8 cellular contexts compared by ENCODE assay signal in the genomic region with DNA sequence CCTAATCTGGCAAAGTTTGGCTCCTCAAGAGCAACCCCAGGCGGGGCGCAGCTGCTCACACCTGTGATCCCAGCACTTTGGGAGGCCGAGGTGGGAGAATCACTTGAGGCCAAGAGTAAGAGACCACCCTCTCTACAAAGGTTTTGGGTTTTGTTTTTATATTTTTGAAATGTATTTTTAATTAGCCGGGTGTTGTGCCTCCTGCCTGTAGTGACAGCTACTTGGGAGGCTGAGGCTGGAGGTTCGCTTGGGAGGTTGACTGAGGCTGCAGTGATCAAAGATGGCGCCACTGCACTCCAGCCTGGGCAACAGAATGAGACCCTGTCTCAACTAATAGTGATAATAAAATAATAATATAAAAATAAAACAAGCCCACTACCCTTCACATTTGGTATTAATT. TPM values are rescaled to one million over a fixed set of nuclear protein-coding genes. Genes with fewer than 3 reads are reported as not detected.
DNase-seq lines count a peak whose midpoint lies in the region; ATAC-seq and TF ChIP-seq lines count a peak whose summit lies in the region.

No MANE protein-coding gene starts in this region.

- WGBS in endodermal cell (ENCODE audit: insufficient coverage in 1 of 2, insufficient read length in 1 of 2), 2 experiments: 86 to 92% methylated on average over 2 to 6 of the region's 6 CpGs

- peaks cover 41% of the 10 kb centered on the region for H3K4me1 Mint-ChIP-seq in CD4-positive, alpha-beta T cell (ENCODE audit: low read depth)
- H3K4me1 Mint-ChIP-seq in endodermal cell: peaks cover 39% of the 10 kb centered on the region

- peaks cover 13% of the 10 kb centered on the region for H3K4me1 ChIP-seq in NT2/D1 (ENCODE audit: insufficient read depth, insufficient read length)
- peaks cover 12% of the 10 kb centered on the region for H3K4me1 ChIP-seq in endodermal cell (ENCODE audit: control insufficient read depth, insufficient read depth, low read length)
- peaks cover 35 to 42% of the 10 kb centered on the region in 2 experiments for H3K4me1 ChIP-seq in neutrophil (ENCODE audit: control insufficient read depth in 1 of 2, insufficient read depth in 1 of 2, low read depth in 1 of 2, low read length in 1 of 2)

- peaks cover 11% of the 10 kb centered on the region for H3K36me3 Mint-ChIP-seq in CD4-positive, alpha-beta T cell (ENCODE audit: low read depth)
- no peaks in the 10 kb centered on the region for H3K36me3 Mint-ChIP-seq in endodermal cell (ENCODE audit: low read depth)

- no peaks in the 10 kb centered on the region for H3K9me3 Mint-ChIP-seq in CD4-positive, alpha-beta T cell
- H3K9me3 Mint-ChIP-seq in endodermal cell: no peaks in the 10 kb centered on the region

- in situ Hi-C loops in GM13976 (cut with MboI; ENCODE audit: low sequenced_read_pairs, unreplicated experiment): no loop called here

- no peaks in the 10 kb centered on the region for H3K27me3 ChIP-seq in CD4-positive, alpha-beta T cell (ENCODE audit: control insufficient read depth, insufficient read depth, low read length)
- H3K27me3 ChIP-seq in NT2/D1 (ENCODE audit: insufficient read depth, insufficient read length) (peaks cover 12% of the 10 kb centered on the region), endodermal cell (ENCODE audit: control insufficient read depth, insufficient read depth, low read length, poor library complexity, severe bottlenecking) (no peaks in the 10 kb centered on the region), neutrophil (no peaks in the 10 kb centered on the region)

- no peaks in the 10 kb centered on the region for H3K9me3 ChIP-seq in CD4-positive, alpha-beta T cell (ENCODE audit: control insufficient read depth, low read length)
- no peaks in the 10 kb centered on the region for H3K9me3 ChIP-seq in NT2/D1 (ENCODE audit: insufficient read depth, low read length)
- no peaks in the 10 kb centered on the region for H3K9me3 ChIP-seq in endodermal cell (ENCODE audit: control insufficient read depth, low read length)
- no peaks in the 10 kb centered on the region for H3K9me3 ChIP-seq in neutrophil

- peak overlapping the region; percentile 43 for H3K4me3 ChIP-seq in NT2/D1 (ENCODE audit: insufficient read length, low read depth)
- H3K4me3 ChIP-seq in endodermal cell (ENCODE audit: low read length): peak overlapping the region; percentile 79
- H3K4me3 ChIP-seq in neutrophil (ENCODE audit: low read depth in 1 of 2, low read length in 1 of 2): peak overlapping the region; percentile 71 to 73

- POLR2A ChIA-PET in CD4-positive, alpha-beta T cell (lab: Charles Lee): interaction anchor here (0.5 to 1.8 kb wide), 5 partner anchors 14 to 1978 kb away, joined by 3 to 41 read pairs (median 6); a partner anchor contains a TSS

- no peak for TF ChIP-seq CTCF in CD4-positive, alpha-beta T cell (IDR thresholded peaks at IDR 0.05)
- TF ChIP-seq CTCF in endodermal cell (conservative IDR thresholded peaks at IDR 0.05) (no peak), neutrophil (IDR thresholded peaks at IDR 0.05) (no peak), GM13976 (IDR thresholded peaks at IDR 0.05; ENCODE audit: borderline replicate concordance, control extremely low read depth, extremely low read depth, insufficient read depth, missing control alignments) (no peak)

- no peak for ATAC-seq in CD4-positive, alpha-beta T cell (ENCODE audit: poor library complexity)

- H3K9ac ChIP-seq in NT2/D1 (ENCODE audit: insufficient read length, low read depth): peak overlapping the region; percentile 74
- no peak overlapping the region for H3K9ac ChIP-seq in endodermal cell (ENCODE audit: extremely low read depth, low read length, poor library complexity, severe bottlenecking)

- peak overlapping the region; percentile 43 for H3K27ac ChIP-seq in CD4-positive, alpha-beta T cell (ENCODE audit: low read depth, low read length)
- no peak overlapping the region for H3K27ac ChIP-seq in endodermal cell (ENCODE audit: low read depth, low read length)
- H3K27ac ChIP-seq in neutrophil: peak overlapping the region; percentile 94

- CTCF ChIA-PET in CD4-positive, alpha-beta T cell (lab: Charles Lee): interaction anchor here (1.6 kb wide), 1 partner anchor 28 kb away, joined by 10 read pairs; no protein-coding TSS in a partner anchor

- H3K27ac Mint-ChIP-seq in CD4-positive, alpha-beta T cell: peak overlapping the region; percentile 75
- no peak overlapping the region for H3K27ac Mint-ChIP-seq in endodermal cell

- no peak for DNase-seq in CD4-positive, alpha-beta T cell
- DNase-seq in NT2/D1 (ENCODE audit: low read depth, low spot score) (no peak), endodermal cell (no peak), CD1c-positive myeloid dendritic cell (ENCODE audit: extremely low spot score) (no peak), AG20443 (ENCODE audit: low spot score) (no peak), globus pallidus (ENCODE audit: low spot score) (no peak), GM13976 (ENCODE audit: low spot score) (no peak)

- H3K4me3 Mint-ChIP-seq in CD4-positive, alpha-beta T cell: peak overlapping the region; percentile 85
- peak overlapping the region; percentile 52 for H3K4me3 Mint-ChIP-seq in endodermal cell

- intact Hi-C loops in CD4-positive, alpha-beta T cell (cut with DNase I, micrococcal nuclease): loop anchor here (2.0 to 5.0 kb wide), 7 partner anchors 42 to 1778 kb away; a partner anchor contains a TSS

- H3K36me3 ChIP-seq in NT2/D1 (ENCODE audit: insufficient read depth, insufficient read length, low read length) (no peaks in the 10 kb centered on the region), endodermal cell (ENCODE audit: control insufficient read depth, insufficient read depth, low read length) (no peaks in the 10 kb centered on the region), neutrophil (no peaks in the 10 kb centered on the region)

- no peaks in the 10 kb centered on the region for H3K27me3 Mint-ChIP-seq in CD4-positive, alpha-beta T cell
- peaks cover 10% of the 10 kb centered on the region for H3K27me3 Mint-ChIP-seq in endodermal cell (ENCODE audit: insufficient read depth)

RNA-seq across cellular contexts. Expression of a gene that starts 0.8 kb away (rescaled TPM):
- total RNA-seq in CD4-positive, alpha-beta T cell: 100 to 1,000 TPM; 259 to 268 TPM
- total RNA-seq in endodermal cell: 100 to 1,000 TPM; 114 to 140 TPM
- polyA plus RNA-seq in endodermal cell (2013, experiment 1 of 2): 101 TPM
- 95.6 TPM for polyA plus RNA-seq in endodermal cell (2013, experiment 2 of 2)
